In genomic region chr1:211616231-211617031, GRCh38 we compare ENCODE assay signal across 16 cellular contexts. TPM values are rescaled to one million over a fixed set of nuclear protein-coding genes. Genes with fewer than 3 reads are reported as not detected.
DNase-seq lines count a peak whose midpoint lies in the region; ATAC-seq and TF ChIP-seq lines count a peak whose summit lies in the region.
"Had no signal": no experiment of that assay in that cellular context is flagged by ENCODE, and none has a peak within 500 bp of the region (broad histone marks: within the 10 kb centered on the region; RNA-seq: fewer than 3 reads in every experiment).

No MANE protein-coding gene starts in this region.

- H3K18ac ChIP-seq in neuronal stem cell (ENCODE audit: low read length) = peak overlapping the region; percentile 80

- H3K79me1 ChIP-seq in neuronal stem cell (ENCODE audit: low read depth, low read length) = no peaks in the 10 kb centered on the region

- no peak overlapping the region for H3K14ac ChIP-seq in neuronal stem cell (ENCODE audit: low read length)

- peak overlapping the region; percentile 30 for H2AK5ac ChIP-seq in neuronal stem cell (ENCODE audit: low read depth, low read length)

- intact Hi-C loops in aorta (cut with DNase I) = no loop called here

- H3K9me3 ChIP-seq in neuronal stem cell (replicated peaks in 1 of 2; ENCODE audit: control insufficient read depth in 2 of 2, insufficient read depth in 1 of 2, low read depth in 1 of 2, low read length in 2 of 2) (no peaks in the 10 kb centered on the region), aorta (ENCODE audit: control insufficient read depth, low read length) (no peaks in the 10 kb centered on the region)

- H3K9ac ChIP-seq in neuronal stem cell (ENCODE audit: low read depth, low read length, poor library complexity) = no peak overlapping the region
- H3K9ac ChIP-seq: GM23248 had no signal

- TF ChIP-seq CTCF in fibroblast of the aortic adventitia (IDR thresholded peaks at IDR 0.05; ENCODE audit: insufficient read depth, low read length) = no peak

- ATAC-seq in aorta (ENCODE audit: low FRiP score) = peak; percentile 72
- no peak for ATAC-seq in HG03521 (IDR thresholded peaks at IDR 0.05; ENCODE audit: unreplicated experiment)
- ATAC-seq in GM18907 (IDR thresholded peaks at IDR 0.05; ENCODE audit: unreplicated experiment) = no peak
- ATAC-seq: activated T-cell treated with anti-CD3 and anti-CD28 coated beads, Interleukin-2, amount 50 U/mL, for 4 hours had no signal

- H3K4me1 ChIP-seq in neuronal stem cell (ENCODE audit: control insufficient read depth in 2 of 2, insufficient read depth in 1 of 2, low read depth in 1 of 2, low read length in 2 of 2) (peaks cover 0 to 12% of the 10 kb centered on the region in 2 donors), aorta (ENCODE audit: control insufficient read depth in 1 of 2, insufficient read depth in 2 of 2, low read length in 2 of 2) (no peaks in the 10 kb centered on the region)

- H3K4ac ChIP-seq in neuronal stem cell (ENCODE audit: low read length) = peak overlapping the region; percentile 46

- H4K91ac ChIP-seq in neuronal stem cell (ENCODE audit: low read depth, low read length, poor library complexity) = no peak overlapping the region

- peak overlapping the region; percentile 9 for H2BK120ac ChIP-seq in neuronal stem cell (ENCODE audit: low read depth, low read length)

- no peak overlapping the region for H3K4me2 ChIP-seq in neuronal stem cell (ENCODE audit: insufficient read depth, low read length, poor library complexity, severe bottlenecking)

- H3K23ac ChIP-seq in neuronal stem cell (ENCODE audit: low read depth, low read length, poor library complexity) = no peak overlapping the region

- peak overlapping the region; percentile 94 for H4K8ac ChIP-seq in neuronal stem cell (ENCODE audit: low read depth, low read length)

- H2BK12ac ChIP-seq in neuronal stem cell (ENCODE audit: low read length) = no peak overlapping the region

- H2BK5ac ChIP-seq in neuronal stem cell (ENCODE audit: low read length) = peak overlapping the region; percentile 26

- H3K4me3 ChIP-seq in fibroblast of the aortic adventitia (ENCODE audit: low read depth, low read length) = no peak overlapping the region
- no peak overlapping the region for H3K4me3 ChIP-seq in neuronal stem cell (ENCODE audit: low read length in 2 of 2)
- no peak overlapping the region for H3K4me3 ChIP-seq in aorta (ENCODE audit: low read length in 2 of 2)
- H3K4me3 ChIP-seq: GM23248 had no signal

- H3K27ac ChIP-seq in neuronal stem cell (replicated peaks; ENCODE audit: low read length) (peak overlapping the region; percentile 21), aorta (ENCODE audit: low read depth in 1 of 2, low read length in 2 of 2) (peak overlapping the region; percentile 1 to 55)
- H3K27ac ChIP-seq: 22Rv1, GM23248 had no signal

- no CpG with 5 or more reads among the region's 14 CpGs for WGBS in neuronal stem cell (ENCODE audit: extremely low coverage in 2 of 2, insufficient read length in 2 of 2, insufficient replicate concordance in 1 of 2), 2 donors
- WGBS in aorta, 2 donors = 19 to 22% methylated on average over 14 of the region's 14 CpGs

- H3K36me3 ChIP-seq in neuronal stem cell (replicated peaks in 1 of 2; ENCODE audit: control insufficient read depth in 2 of 2, insufficient read depth in 2 of 2, low read length in 2 of 2) (peaks cover 0 to 1% of the 10 kb centered on the region in 2 donors), aorta (ENCODE audit: control insufficient read depth in 1 of 2, insufficient read depth in 2 of 2, low read length in 1 of 2) (no peaks in the 10 kb centered on the region)

- peak overlapping the region; percentile 97 for H2AFZ ChIP-seq in neuronal stem cell (ENCODE audit: low read length)
- H2AFZ ChIP-seq: GM23248 had no signal

- peak overlapping the region; percentile 19 for H2BK15ac ChIP-seq in neuronal stem cell (ENCODE audit: low read length)

- H3K27me3 ChIP-seq in neuronal stem cell (ENCODE audit: control insufficient read depth in 3 of 3, insufficient read depth in 3 of 3, low read depth in 1 of 3, low read length in 3 of 3) (peaks cover 0 to 6% (median 0%) of the 10 kb centered on the region in 3 experiments), aorta (ENCODE audit: control insufficient read depth in 1 of 2, insufficient read depth in 2 of 2, low read length in 1 of 2) (no peaks in the 10 kb centered on the region)

- DNase-seq in NCI-H2029 (lab: John Stamatoyannopoulos, UW) (peak; percentile 8), NCI-H2029 treated with DMSO at 0.1 percent for 48 hours (lab: John Stamatoyannopoulos, UW) (no peak), fibroblast of the aortic adventitia (ENCODE audit: low read depth) (peak; percentile 90), neuronal stem cell (ENCODE audit: low spot score) (no peak), aorta (peak; percentile 88 to 92), AG08395 (ENCODE audit: low spot score) (no peak)
- DNase-seq: activated CD4-positive, alpha-beta T cell treated with anti-CD3 and anti-CD28 coated beads for 4 hours; activated T-cell treated with anti-CD3 and anti-CD28 coated beads, Interleukin-2, amount 50 U/mL, for 4 hours; CD4-positive, alpha-beta T cell; GM23248; NCI-H146; NCI-H526; stimulated activated CD4-positive, alpha-beta T cell treated with anti-CD3 and anti-CD28 coated beads, Interleukin-2, amount 100 ng/mL, for 48 hours had no signal

RNA-seq across cellular contexts. Expression of gene SLC30A1, which starts 37.5 kb away (rescaled TPM):
- 37.2 and 47.4 TPM in 2 replicates for total RNA-seq in fibroblast of the aortic adventitia (ENCODE audit: low replicate concordance)
- 6.5 TPM for polyA plus RNA-seq in neuronal stem cell (2013, experiment 1 of 2)
- 6.8 TPM for polyA plus RNA-seq in neuronal stem cell (2013, experiment 2 of 2)
- total RNA-seq in aorta = 10 to 100 TPM; 17.0 to 24.4 TPM
- polyA plus RNA-seq in aorta = 1 to 10 TPM; 6.1 to 7.8 TPM

RNA-seq across cellular contexts. Expression of gene NEK2, which starts 59.0 kb away (rescaled TPM):
- 12.4 TPM in 1 of 2 replicates, not detected in the other for total RNA-seq in fibroblast of the aortic adventitia (ENCODE audit: low replicate concordance)
- 35.5 TPM for polyA plus RNA-seq in neuronal stem cell (2013, experiment 1 of 2)
- 36.7 TPM for polyA plus RNA-seq in neuronal stem cell (2013, experiment 2 of 2)
- total RNA-seq in aorta = 1 to 10 TPM in 1 of 2 donors, not detected in 1; 1.0 TPM
- 1 to 10 TPM in 1 of 2 donors, not detected in 1; 1.5 TPM for polyA plus RNA-seq in aorta
- total RNA-seq: CD4-positive, alpha-beta T cell had no signal

Comparison
In these comparisons a context has a peak if more than half of its experiments do, and no peak if none do; other contexts are left out.
1. DNase-seq: peak in NCI-H2029 (single experiment), fibroblast of the aortic adventitia (single experiment) and aorta (2 of 2); none in NCI-H2029 treated with DMSO at 0.1 percent for 48 hours (single experiment), neuronal stem cell (single experiment) and AG08395 (single experiment).